ENCODE assay signal across 24 cellular contexts in genomic region chr6:41236276-41236675, GRCh38. TPM values are rescaled to one million over a fixed set of nuclear protein-coding genes. Genes with fewer than 3 reads are reported as not detected.
DNase-seq lines count a peak whose midpoint lies in the region; ATAC-seq, FAIRE-seq and TF ChIP-seq lines count a peak whose summit lies in the region.
"Had no signal": no experiment of that assay in that cellular context is flagged by ENCODE, and none has a peak within 500 bp of the region (broad histone marks: within the 10 kb centered on the region; RNA-seq: fewer than 3 reads in every experiment).

No MANE protein-coding gene starts in this region.

- no peak overlapping the region for H2AK5ac ChIP-seq in H1 (ENCODE audit: low read depth, low read length)

- ATAC-seq in HG03354 (IDR thresholded peaks at IDR 0.05; ENCODE audit: poor library complexity, severe bottlenecking, unreplicated experiment) (no peak), GM18907 (IDR thresholded peaks at IDR 0.05; ENCODE audit: unreplicated experiment) (no peak)
- ATAC-seq: K562 had no signal

- POLR2A ChIA-PET in H1 (lab: Charles Lee; ENCODE audit: partially characterized antibody) = no interaction called here

- 81% methylated on average over 4 of the region's 4 CpGs; no CpG with 5 or more reads in 1 of the 2 experiments for WGBS in H1 (ENCODE audit: extremely low coverage in 1 of 2, insufficient coverage in 1 of 2, insufficient read length in 1 of 2, insufficient replicate concordance in 2 of 2, low coverage in 1 of 2, low lambda C conversion rate in 2 of 2, missing lambda C conversion rate in 1 of 2), 2 experiments

- no peak for TF ChIP-seq POLR2A in H1 (IDR thresholded peaks at IDR 0.05; ENCODE audit: control extremely low read depth in 1 of 2, low read depth in 2 of 2, low read length in 2 of 2)

- no peaks in the 10 kb centered on the region for H4K20me1 ChIP-seq in H1 (replicated peaks in 1 of 2; ENCODE audit: control insufficient read depth in 1 of 2, insufficient read depth in 2 of 2, low read length in 2 of 2)
- H4K20me1 ChIP-seq: BLaER1 had no signal

- no peak overlapping the region for H3K4me3 ChIP-seq in H1 (ENCODE audit: extremely low read depth in 1 of 4, insufficient read depth in 2 of 4, low read depth in 3 of 4, low read length in 4 of 4)
- H3K4me3 ChIP-seq: BLaER1, HAP-1, K562 had no signal

- no peak overlapping the region for H4K91ac ChIP-seq in H1 (replicated peaks; ENCODE audit: insufficient read length, low read length)

- no peak overlapping the region for H3K56ac ChIP-seq in H1 (replicated peaks; ENCODE audit: insufficient read length, low read depth, low read length)

- H3K14ac ChIP-seq in H1 (ENCODE audit: insufficient read length) = no peak overlapping the region

- H3K27ac Mint-ChIP-seq in T-helper 1 cell treated with Interleukin-12 subunit alpha and Interleukin-12 subunit beta and Interleukin-4 antibody, amounts not matched to agents 30 μg/mL and 1 μg/mL, for 36 hours = peak overlapping the region; percentile 38
- H3K27ac Mint-ChIP-seq in osteocyte (ENCODE audit: unreplicated experiment) = no peak overlapping the region

- DNase-seq in T-helper 1 cell = no peak
- DNase-seq in H1 (ENCODE audit: low read depth in 1 of 2, low spot score in 2 of 2) = no peak
- peak; percentile 68 for DNase-seq in osteocyte (ENCODE audit: extremely low spot score, unreplicated experiment)
- DNase-seq in A172 (ENCODE audit: low spot score) = no peak
- DNase-seq: CD4-positive, alpha-beta memory T cell; DMS153; DMS79; GDM1; GOT3; IMR-90 had no signal

- H3K9me3 ChIP-seq in H1 (ENCODE audit: insufficient read depth in 2 of 2, low read depth in 1 of 2, low read length in 1 of 2) = no peaks in the 10 kb centered on the region
- H3K9me3 ChIP-seq: HAP-1 had no signal

- H2BK5ac ChIP-seq in H1 (ENCODE audit: low read depth, low read length) = no peak overlapping the region

- TF ChIP-seq CTCF in H1 (IDR thresholded peaks at IDR 0.05; ENCODE audit: control extremely low read depth in 1 of 3, insufficient read depth in 1 of 3, low read depth in 1 of 3, low read length in 3 of 3) = no peak
- TF ChIP-seq CTCF in osteocyte (IDR thresholded peaks at IDR 0.05) = no peak

- H3K4me1 ChIP-seq in H1 (replicated peaks in 1 of 4; ENCODE audit: control insufficient read depth in 3 of 4, insufficient read depth in 4 of 4, low read length in 3 of 4) = peaks cover 0 to 4% (median 0%) of the 10 kb centered on the region in 4 experiments; a peak in 2 of 7 replicates
- H3K4me1 ChIP-seq: BLaER1, HAP-1 had no signal

- H2BK12ac ChIP-seq in H1 (ENCODE audit: low read depth, low read length) = peak overlapping the region; percentile 80; the same call in 1 of the 2 replicates

- H3K4ac ChIP-seq in H1 (replicated peaks; ENCODE audit: insufficient read length, low read depth, low read length) = no peak overlapping the region

- no peaks in the 10 kb centered on the region for H3K36me3 ChIP-seq in H1 (ENCODE audit: control insufficient read depth in 2 of 4, insufficient read depth in 4 of 4, low read length in 3 of 4)
- H3K36me3 ChIP-seq: BLaER1, HAP-1 had no signal

- no peak overlapping the region for H2BK120ac ChIP-seq in H1 (replicated peaks; ENCODE audit: low read depth, low read length)

- H4K5ac ChIP-seq in H1 (ENCODE audit: insufficient read length, low read depth, low read length) = no peak overlapping the region

- peaks cover 62% of the 10 kb centered on the region for H3K27me3 Mint-ChIP-seq in T-helper 1 cell treated with Interleukin-12 subunit alpha and Interleukin-12 subunit beta and Interleukin-4 antibody, amounts not matched to agents 30 μg/mL and 1 μg/mL, for 36 hours (ENCODE audit: low read depth)
- peaks cover 77% of the 10 kb centered on the region for H3K27me3 Mint-ChIP-seq in osteocyte (ENCODE audit: unreplicated experiment)

- H2BK15ac ChIP-seq in H1 (ENCODE audit: low read length) = peak overlapping the region; percentile 81; the same call in 1 of the 2 replicates

- TF ChIP-seq EP300 in H1 (IDR thresholded peaks at IDR 0.05; ENCODE audit: borderline replicate concordance in 1 of 2, low read depth in 2 of 2, low read length in 2 of 2) = no peak

- no peak overlapping the region for H3K23ac ChIP-seq in H1 (ENCODE audit: insufficient read length)

- no peak for FAIRE-seq in H1 (lab: Jason Lieb, UNC)
- FAIRE-seq: GM12892, GM18507, HTR-8/SVneo, K562 had no signal

- no peaks in the 10 kb centered on the region; a peak in 1 of 7 replicates for H3K27me3 ChIP-seq in H1 (replicated peaks in 1 of 4; ENCODE audit: control insufficient read depth in 3 of 4, extremely low read depth in 1 of 4, insufficient read depth in 3 of 4, low read length in 3 of 4)

- no peaks in the 10 kb centered on the region for H3K9me3 Mint-ChIP-seq in T-helper 1 cell treated with Interleukin-12 subunit alpha and Interleukin-12 subunit beta and Interleukin-4 antibody, amounts not matched to agents 30 μg/mL and 1 μg/mL, for 36 hours
- H3K9me3 Mint-ChIP-seq in osteocyte (ENCODE audit: unreplicated experiment) = no peaks in the 10 kb centered on the region

- no peaks in the 10 kb centered on the region for H3K79me2 ChIP-seq in H1 (ENCODE audit: control insufficient read depth in 1 of 2, insufficient read depth in 2 of 2, low read length in 2 of 2)

- H3K18ac ChIP-seq in H1 (ENCODE audit: extremely low read depth, low read length) = no peak overlapping the region

- no peak overlapping the region; the same call in 1 of the 2 replicates for H4K8ac ChIP-seq in H1 (ENCODE audit: extremely low read depth, insufficient read depth, low read length)

- TF ChIP-seq RAD21 in H1 (IDR thresholded peaks at IDR 0.05 in 1 of 2, conservative IDR thresholded peaks at IDR 0.05 in 1 of 2; ENCODE audit: low read depth in 2 of 2, low read length in 2 of 2) = no peak

- H2BK20ac ChIP-seq in H1 (ENCODE audit: low read length) = no peak overlapping the region

- no peaks in the 10 kb centered on the region for H3K36me3 Mint-ChIP-seq in T-helper 1 cell treated with Interleukin-12 subunit alpha and Interleukin-12 subunit beta and Interleukin-4 antibody, amounts not matched to agents 30 μg/mL and 1 μg/mL, for 36 hours (ENCODE audit: low read depth)
- H3K36me3 Mint-ChIP-seq in osteocyte (ENCODE audit: unreplicated experiment) = no peaks in the 10 kb centered on the region
- H3K36me3 Mint-ChIP-seq: CD14-positive monocyte; CD4-positive, alpha-beta memory T cell had no signal

- CTCF ChIA-PET in H1 (lab: Charles Lee; ENCODE audit: partially characterized antibody) = interaction anchor here (1.7 kb wide), 2 partner anchors 71 to 82 kb away, joined by 4 to 6 read pairs; no protein-coding TSS in a partner anchor

- H3K4me1 Mint-ChIP-seq in T-helper 1 cell treated with Interleukin-12 subunit alpha and Interleukin-12 subunit beta and Interleukin-4 antibody, amounts not matched to agents 30 μg/mL and 1 μg/mL, for 36 hours (ENCODE audit: low read depth) = no peaks in the 10 kb centered on the region
- H3K4me1 Mint-ChIP-seq in osteocyte (ENCODE audit: unreplicated experiment) = peaks cover 5% of the 10 kb centered on the region

- H3K9ac ChIP-seq in H1 (replicated peaks in 1 of 4; ENCODE audit: extremely low read depth in 1 of 4, low read depth in 3 of 4, low read length in 3 of 4) = no peak overlapping the region
- H3K9ac ChIP-seq: BLaER1 had no signal

- H2AFZ ChIP-seq in H1 (ENCODE audit: low read length) = no peak overlapping the region; the same call in 1 of the 2 replicates

- H3K23me2 ChIP-seq in H1 (ENCODE audit: low read depth, low read length) = no peaks in the 10 kb centered on the region; the same call in 1 of the 2 replicates

- H3K4me3 Mint-ChIP-seq in T-helper 1 cell treated with Interleukin-12 subunit alpha and Interleukin-12 subunit beta and Interleukin-4 antibody, amounts not matched to agents 30 μg/mL and 1 μg/mL, for 36 hours = no peak overlapping the region
- no peak overlapping the region for H3K4me3 Mint-ChIP-seq in osteocyte (ENCODE audit: unreplicated experiment)
- H3K4me3 Mint-ChIP-seq: CD4-positive, alpha-beta memory T cell had no signal

- no peaks in the 10 kb centered on the region for H3K79me1 ChIP-seq in H1 (ENCODE audit: low read depth, low read length)

- H3K4me2 ChIP-seq in H1 (ENCODE audit: insufficient read depth in 1 of 2, low read depth in 2 of 2, low read length in 2 of 2) = no peak overlapping the region
- H3K4me2 ChIP-seq: BLaER1 had no signal

- H3K27ac ChIP-seq in H1 (ENCODE audit: low read depth, low read length) = no peak overlapping the region
- H3K27ac ChIP-seq: 22Rv1, BLaER1 had no signal

RNA-seq across cellular contexts. Expression of gene TREML4, which starts 8.1 kb away (rescaled TPM):
- not detected in 2 replicates for total RNA-seq in H1 (2021; fragmentation: NEBNext Ultra II Directional; extraction: Animal tissue kit (Norgen Biotek cat#: 25700))
- not detected in 2 replicates for polyA plus RNA-seq in H1 (2011; rRNA removed)
- not detected for polyA plus RNA-seq in H1 (2011; cell fraction: cytosol; rRNA removed)
- not detected for polyA plus RNA-seq in H1 (2011; cell fraction: nucleus; rRNA removed)
- not detected in 4 replicates for polyA plus RNA-seq in H1 (2012, experiment 1 of 2)
- polyA plus RNA-seq in H1 (2012, experiment 2 of 2) = not detected
- polyA plus RNA-seq in H1 (2013, experiment 1 of 2) = not detected
- not detected for polyA plus RNA-seq in H1 (2013, experiment 2 of 2)
- not detected in 2 replicates for polyA minus RNA-seq in H1 (2011; rRNA and poly(A)+ RNA removed)
- polyA minus RNA-seq in H1 (2011; cell fraction: cytosol; rRNA and poly(A)+ RNA removed) = not detected
- polyA minus RNA-seq in H1 (2011; cell fraction: nucleus; rRNA and poly(A)+ RNA removed) = not detected
- not detected in 2 replicates for total RNA-seq in osteocyte
- total RNA-seq in A172 (2014; rRNA removed; shearing (Covaris generic)) = not detected in 2 replicates
- total RNA-seq: A673; CD4-positive, alpha-beta memory T cell; Daoy; IMR-90; K562 had no signal
- polyA plus RNA-seq: AG04450; CD14-positive monocyte; CD4-positive, alpha-beta memory T cell; IMR-90; K562 had no signal

RNA-seq across cellular contexts. Expression of gene TREML2, which starts 35.3 kb away (rescaled TPM):
- 0.09 and 0.11 TPM in 2 replicates for total RNA-seq in H1 (2021; fragmentation: NEBNext Ultra II Directional; extraction: Animal tissue kit (Norgen Biotek cat#: 25700))
- 0.18 and 0.22 TPM in 2 replicates for polyA plus RNA-seq in H1 (2011; rRNA removed)
- polyA plus RNA-seq in H1 (2011; cell fraction: cytosol; rRNA removed) = 0.22 TPM
- 0.13 TPM for polyA plus RNA-seq in H1 (2011; cell fraction: nucleus; rRNA removed)
- 0.14 to 0.27 TPM (median 0.15 TPM) in 3 of 4 replicates, not detected in the other for polyA plus RNA-seq in H1 (2012, experiment 1 of 2)
- polyA plus RNA-seq in H1 (2012, experiment 2 of 2) = 0.04 TPM
- polyA plus RNA-seq in H1 (2013, experiment 1 of 2) = 0.20 TPM
- polyA plus RNA-seq in H1 (2013, experiment 2 of 2) = 0.22 TPM
- polyA minus RNA-seq in H1 (2011; rRNA and poly(A)+ RNA removed) = 0.32 and 0.61 TPM in 2 replicates
- not detected for polyA minus RNA-seq in H1 (2011; cell fraction: cytosol; rRNA and poly(A)+ RNA removed)
- not detected for polyA minus RNA-seq in H1 (2011; cell fraction: nucleus; rRNA and poly(A)+ RNA removed)
- not detected in 2 replicates for total RNA-seq in osteocyte
- not detected in 2 replicates for total RNA-seq in A172 (2014; rRNA removed; shearing (Covaris generic))
- total RNA-seq: A673, Daoy, IMR-90 had no signal
- polyA plus RNA-seq: AG04450, IMR-90 had no signal

RNA-seq across cellular contexts. Expression of gene TREM1, which starts 50.2 kb away (rescaled TPM):
- total RNA-seq in H1 (2021; fragmentation: NEBNext Ultra II Directional; extraction: Animal tissue kit (Norgen Biotek cat#: 25700)) = not detected in 2 replicates
- not detected in 2 replicates for polyA plus RNA-seq in H1 (2011; rRNA removed)
- not detected for polyA plus RNA-seq in H1 (2011; cell fraction: cytosol; rRNA removed)
- polyA plus RNA-seq in H1 (2011; cell fraction: nucleus; rRNA removed) = not detected
- polyA plus RNA-seq in H1 (2012, experiment 1 of 2) = not detected in 4 replicates
- not detected for polyA plus RNA-seq in H1 (2012, experiment 2 of 2)
- not detected for polyA plus RNA-seq in H1 (2013, experiment 1 of 2)
- not detected for polyA plus RNA-seq in H1 (2013, experiment 2 of 2)
- polyA minus RNA-seq in H1 (2011; rRNA and poly(A)+ RNA removed) = not detected in 2 replicates
- polyA minus RNA-seq in H1 (2011; cell fraction: cytosol; rRNA and poly(A)+ RNA removed) = not detected
- not detected for polyA minus RNA-seq in H1 (2011; cell fraction: nucleus; rRNA and poly(A)+ RNA removed)
- total RNA-seq in osteocyte = not detected in 2 replicates
- total RNA-seq in A172 (2014; rRNA removed; shearing (Covaris generic)) = not detected in 2 replicates
- total RNA-seq: A673; CD4-positive, alpha-beta memory T cell; Daoy; IMR-90; K562 had no signal
- polyA plus RNA-seq: AG04450; CD4-positive, alpha-beta memory T cell; IMR-90; K562 had no signal
